ENCODE assay signal across 16 cellular contexts in genomic region chr1:229581485-229581884, GRCh38. TPM values are rescaled to one million over a fixed set of nuclear protein-coding genes. Genes with fewer than 3 reads are reported as not detected.
DNase-seq lines count a peak whose midpoint lies in the region; ATAC-seq, FAIRE-seq and TF ChIP-seq lines count a peak whose summit lies in the region.
"Had no signal": no experiment of that assay in that cellular context is flagged by ENCODE, and none has a peak within 500 bp of the region (broad histone marks: within the 10 kb centered on the region; RNA-seq: fewer than 3 reads in every experiment).

No MANE protein-coding gene starts in this region.

- H3K27ac ChIP-seq in K562 (ENCODE audit: extremely low read depth, low read depth, low read length) (no peak overlapping the region), HepG2 (ENCODE audit: extremely low read length, insufficient read depth, low read length) (no peak overlapping the region)

- no peak overlapping the region for H3K4me3 ChIP-seq in K562
- H3K4me3 ChIP-seq in HepG2 (replicated peaks in 1 of 3; ENCODE audit: insufficient read depth in 1 of 3, low read depth in 2 of 3, low read length in 3 of 3) = no peak overlapping the region
- H3K4me3 ChIP-seq: GM23338 had no signal

- H3K9me3 ChIP-seq in K562 (replicated peaks; ENCODE audit: control insufficient read depth, insufficient read depth, low read depth, low read length) = no peaks in the 10 kb centered on the region; the same call in 1 of the 2 replicates
- H3K9me3 ChIP-seq in HepG2 (ENCODE audit: low read length) = no peaks in the 10 kb centered on the region
- H3K9me3 ChIP-seq: Caco-2 had no signal

- POLR2A ChIA-PET in K562 (lab: Yijun Ruan, JAX) = interaction anchor here (2.2 kb wide), 1 partner anchor 23 kb away, joined by 6 read pairs; the partner anchor contains the start of gene ABCB10
- POLR2A ChIA-PET in HepG2 (lab: Yijun Ruan, JAX) = interaction anchor here (1.1 kb wide), 1 partner anchor 23 kb away, joined by 5 read pairs; the partner anchor contains the start of gene ABCB10

- in situ Hi-C loops in K562 (cut with MboI) = no loop called here
- in situ Hi-C loops in HepG2 (cut with HindIII; ENCODE audit: extremely low pct_ligation_motif_present, low pct_unique_long_range_greater_than_20kb) = no loop called here

- TF ChIP-seq CTCF in K562 (IDR thresholded peaks at IDR 0.05 in 2 of 3, conservative IDR thresholded peaks at IDR 0.05 in 1 of 3; ENCODE audit: insufficient read depth in 2 of 3, low read depth in 1 of 3, low read length in 3 of 3) (no peak), HepG2 (CRISPR knock-in tag; IDR thresholded peaks at IDR 0.05) (no peak)

- H3K79me2 ChIP-seq in K562 (ENCODE audit: control insufficient read depth, insufficient read depth, low read length) = no peaks in the 10 kb centered on the region
- no peaks in the 10 kb centered on the region for H3K79me2 ChIP-seq in HepG2 (ENCODE audit: insufficient read depth, low read length)

- ATAC-seq in K562 (no peak), HepG2 (no peak), HG03175 (IDR thresholded peaks at IDR 0.05; ENCODE audit: unreplicated experiment) (no peak), GM18502 (IDR thresholded peaks at IDR 0.05; ENCODE audit: poor library complexity, unreplicated experiment) (no peak)

- no peaks in the 10 kb centered on the region for H4K20me1 ChIP-seq in K562 (replicated peaks; ENCODE audit: control insufficient read depth, insufficient read depth, low read length)
- H4K20me1 ChIP-seq in HepG2 (ENCODE audit: insufficient read depth, low read length) = no peaks in the 10 kb centered on the region

- peaks cover 24 to 26% of the 10 kb centered on the region in 2 experiments for H3K27me3 ChIP-seq in K562 (ENCODE audit: control insufficient read depth in 2 of 2, insufficient read depth in 2 of 2, low read length in 2 of 2)
- no peaks in the 10 kb centered on the region; a peak in 1 of 5 replicates for H3K27me3 ChIP-seq in HepG2 (ENCODE audit: control insufficient read depth in 1 of 2, insufficient read depth in 2 of 2, low read length in 2 of 2)

- BruUV-seq in K562 (replicated peaks; lab: Mats Ljungman, UMichigan) (no TSS peak), HepG2 (replicated peaks; lab: Mats Ljungman, UMichigan) (no TSS peak)

- no peaks in the 10 kb centered on the region for H3K9me1 ChIP-seq in K562 (ENCODE audit: control insufficient read depth, insufficient read depth, low read length)

- peak; percentile 3 for FAIRE-seq in TTC549 (lab: Jason Lieb, UNC)
- no peak for FAIRE-seq in K562 (lab: Jason Lieb, UNC)
- no peak for FAIRE-seq in HepG2 (lab: Jason Lieb, UNC)
- no peak for FAIRE-seq in urothelium cell line (lab: Jason Lieb, UNC)
- FAIRE-seq: A204.1, D721Med, G401.6, GM12891, GM18507, H54 had no signal

- TF ChIP-seq RAD21 in K562 (CRISPR knock-in tag; conservative IDR thresholded peaks at IDR 0.05 in 1 of 2, IDR thresholded peaks at IDR 0.05 in 1 of 2) (no peak), HepG2 (CRISPR knock-in tag; IDR thresholded peaks at IDR 0.05) (no peak)

- WGBS in K562 (ENCODE audit: insufficient coverage, low coverage, missing lambda C conversion rate) = 25% methylated on average over 3 of the region's 3 CpGs
- WGBS in HepG2 (ENCODE audit: low lambda C conversion rate) = 51% methylated on average over 3 of the region's 3 CpGs

- CTCF ChIA-PET in K562 (lab: Yijun Ruan, JAX; ENCODE audit: low intra/inter-chr PET ratio) (no interaction called here), HepG2 (lab: Yijun Ruan, JAX; ENCODE audit: low intra/inter-chr PET ratio, low total read pairs) (no interaction called here)

- H3K4me2 ChIP-seq in K562 (ENCODE audit: insufficient read depth, low read length) (no peak overlapping the region), HepG2 (ENCODE audit: low read depth, low read length) (0 out of 2 replicates have a peak overlapping the region, but pooled peaks have one; percentile 81)
- H3K4me2 ChIP-seq: GM23338 had no signal

- H3K9ac ChIP-seq in K562 (ENCODE audit: insufficient read depth in 1 of 2, low read depth in 2 of 2, low read length in 2 of 2) = no peak overlapping the region
- no peak overlapping the region for H3K9ac ChIP-seq in HepG2 (ENCODE audit: insufficient read depth, low read depth, low read length)

- H3K4me1 ChIP-seq in K562 (replicated peaks in 1 of 2; ENCODE audit: control insufficient read depth in 2 of 2, insufficient read depth in 2 of 2, low read length in 2 of 2) (peaks cover 0 to 4% of the 10 kb centered on the region in 2 experiments; a peak in 2 of 5 replicates), HepG2 (ENCODE audit: insufficient read depth, low read length) (peaks cover 39% of the 10 kb centered on the region)

- H3K36me3 ChIP-seq in K562 (ENCODE audit: control insufficient read depth, insufficient read depth, low read length) (no peaks in the 10 kb centered on the region), HepG2 (replicated peaks in 1 of 2; ENCODE audit: control insufficient read depth in 1 of 2, insufficient read depth in 2 of 2, low read length in 2 of 2) (no peaks in the 10 kb centered on the region)

- no peak for DNase-seq in K562 (ENCODE audit: extremely low read depth in 1 of 4, low spot score in 3 of 4)
- DNase-seq in HepG2 (ENCODE audit: low spot score) = no peak
- DNase-seq in urothelium cell line (ENCODE audit: low spot score) = no peak
- no peak for DNase-seq in NAMALWA (ENCODE audit: low spot score)
- DNase-seq: Caco-2; CD4-positive, alpha-beta T cell had no signal

- intact Hi-C loops in K562 (cut with micrococcal nuclease) = no loop called here
- intact Hi-C loops in HepG2 (cut with micrococcal nuclease; ENCODE audit: unreplicated experiment) = no loop called here

- H2AFZ ChIP-seq in K562 (ENCODE audit: low read depth, low read length) = no peak overlapping the region
- no peak overlapping the region for H2AFZ ChIP-seq in HepG2 (ENCODE audit: low read length)

- TF ChIP-seq POLR2A in K562 (conservative IDR thresholded peaks at IDR 0.05) = no peak
- no peak for TF ChIP-seq POLR2A in HepG2 (IDR thresholded peaks at IDR 0.05; ENCODE audit: insufficient read depth in 1 of 2, low read depth in 2 of 2, low read length in 2 of 2)

- TF ChIP-seq EP300 in K562 (IDR thresholded peaks at IDR 0.05; ENCODE audit: low read length) (no peak), HepG2 (IDR thresholded peaks at IDR 0.05; ENCODE audit: low read depth in 2 of 2, low read length in 2 of 2) (no peak), HepG2 (CRISPR knock-in tag; IDR thresholded peaks at IDR 0.05; ENCODE audit: borderline replicate concordance) (no peak)

RNA-seq across cellular contexts. Expression of gene ABCB10, which starts 23.0 kb away (rescaled TPM):
- total RNA-seq in K562 (2011; cell fraction: chromatin; rRNA removed; ENCODE audit: low replicate concordance) = 34.9 and 56.2 TPM in 2 replicates
- 31.7 and 39.6 TPM in 2 replicates for total RNA-seq in K562 (2011; cell fraction: nucleolus; rRNA removed)
- total RNA-seq in K562 (2011; cell fraction: nucleoplasm; rRNA removed) = 41.7 and 45.0 TPM in 2 replicates
- total RNA-seq in K562 (2014; rRNA removed) (42.2 and 46.7 TPM in 2 replicates), K562 (2014; rRNA removed; fragmentation: Illumina TruSeq; extraction: Trizol) (54.8 and 59.3 TPM in 2 replicates), K562 (2015; rRNA removed; fragmentation: Illumina TruSeq; extraction: Trizol) (27.4 and 28.5 TPM in 2 replicates), K562 (2021) (51.8 and 53.6 TPM in 2 replicates), HepG2 (2016; rRNA removed; fragmentation: Illumina TruSeq; extraction: Trizol) (20.1 and 28.9 TPM in 2 replicates)
- polyA plus RNA-seq in K562 (2011; rRNA removed) (43.2 and 45.8 TPM in 2 replicates), K562 (2014; fragmentation: Illumina TruSeq; extraction: Trizol) (32.5 and 36.4 TPM in 2 replicates), K562 (2014; fragmentation: Nextera tagmentation; extraction: Ambion mirVana) (10 to 100 TPM; 12.4 to 16.5 TPM), K562 (2014; rRNA removed) (29.1 and 29.3 TPM in 2 replicates), HepG2 (2011; rRNA removed) (11.2 and 11.9 TPM in 2 replicates)
- 26.1 and 31.2 TPM in 2 replicates for polyA plus RNA-seq in K562 (2011; cell fraction: cytosol; rRNA removed)
- polyA plus RNA-seq in K562 (2011; cell fraction: nucleus; rRNA removed) = 30.7 and 38.2 TPM in 2 replicates
- polyA plus RNA-seq in K562 (2012) = 20.0 and 24.2 TPM in 2 replicates
- polyA minus RNA-seq in K562 (2011; rRNA and poly(A)+ RNA removed) = 56.6 and 57.1 TPM in 2 replicates
- 28.7 and 38.4 TPM in 2 replicates for polyA minus RNA-seq in K562 (2011; cell fraction: cytosol; rRNA and poly(A)+ RNA removed)
- 13.1 and 24.0 TPM in 2 replicates for polyA minus RNA-seq in K562 (2011; cell fraction: nucleus; rRNA and poly(A)+ RNA removed)
- total RNA-seq in HepG2 (2016; cell fraction: cytosol; rRNA removed; fragmentation: Illumina TruSeq; extraction: Trizol; ENCODE audit: low read depth) = 4.5 and 5.0 TPM in 2 replicates
- 18.7 and 27.5 TPM in 2 replicates for total RNA-seq in HepG2 (2016; cell fraction: insoluble cytoplasmic fraction; rRNA removed; fragmentation: Illumina TruSeq; extraction: Trizol)
- 11.6 and 14.5 TPM in 2 replicates for total RNA-seq in HepG2 (2016; cell fraction: membrane; rRNA removed; fragmentation: Illumina TruSeq; extraction: Trizol)
- 25.6 and 28.6 TPM in 2 replicates for total RNA-seq in HepG2 (2016; cell fraction: nucleus; rRNA removed; fragmentation: Illumina TruSeq; extraction: Trizol)
- 7.5 and 9.3 TPM in 2 replicates for polyA plus RNA-seq in HepG2 (2011; cell fraction: cytosol; rRNA removed)
- 5.5 and 7.1 TPM in 2 replicates for polyA plus RNA-seq in HepG2 (2011; cell fraction: nucleus; rRNA removed)
- 11.7 and 14.5 TPM in 2 replicates for polyA plus RNA-seq in HepG2 (2012)
- polyA plus RNA-seq in HepG2 (2016; cell fraction: cytosol; fragmentation: Illumina TruSeq; extraction: Trizol; ENCODE audit: low read depth) = 2.3 and 2.6 TPM in 2 replicates
- polyA plus RNA-seq in HepG2 (2016; cell fraction: insoluble cytoplasmic fraction; fragmentation: Illumina TruSeq; extraction: Trizol; ENCODE audit: low read depth) = 19.6 and 20.3 TPM in 2 replicates
- 6.7 and 7.3 TPM in 2 replicates for polyA plus RNA-seq in HepG2 (2016; cell fraction: membrane; fragmentation: Illumina TruSeq; extraction: Trizol; ENCODE audit: low read depth)
- 33.1 and 36.0 TPM in 2 replicates for polyA plus RNA-seq in HepG2 (2016; cell fraction: nucleus; fragmentation: Illumina TruSeq; extraction: Trizol; ENCODE audit: insufficient read depth, low read depth)
- polyA minus RNA-seq in HepG2 (2011; rRNA and poly(A)+ RNA removed; ENCODE audit: low replicate concordance) = 23.0 and 26.7 TPM in 2 replicates
- 11.3 and 12.5 TPM in 2 replicates for polyA minus RNA-seq in HepG2 (2011; cell fraction: cytosol; rRNA and poly(A)+ RNA removed)
- 9.3 and 9.6 TPM in 2 replicates for polyA minus RNA-seq in HepG2 (2011; cell fraction: nucleus; rRNA and poly(A)+ RNA removed)

RNA-seq across cellular contexts. Expression of gene TAF5L, which starts 44.4 kb away (rescaled TPM):
- total RNA-seq in K562 (2011; cell fraction: chromatin; rRNA removed; ENCODE audit: low replicate concordance) = 30.3 and 33.2 TPM in 2 replicates
- total RNA-seq in K562 (2011; cell fraction: nucleolus; rRNA removed) = 21.0 and 33.4 TPM in 2 replicates
- 30.2 and 34.2 TPM in 2 replicates for total RNA-seq in K562 (2011; cell fraction: nucleoplasm; rRNA removed)
- total RNA-seq in K562 (2014; rRNA removed) (19.3 and 22.1 TPM in 2 replicates), K562 (2014; rRNA removed; fragmentation: Illumina TruSeq; extraction: Trizol) (23.3 and 23.7 TPM in 2 replicates), K562 (2015; rRNA removed; fragmentation: Illumina TruSeq; extraction: Trizol) (23.8 and 25.9 TPM in 2 replicates), K562 (2021) (26.2 and 28.0 TPM in 2 replicates), HepG2 (2016; rRNA removed; fragmentation: Illumina TruSeq; extraction: Trizol) (16.8 and 18.2 TPM in 2 replicates)
- polyA plus RNA-seq in K562 (2011; rRNA removed) (27.6 and 34.2 TPM in 2 replicates), K562 (2014; fragmentation: Illumina TruSeq; extraction: Trizol) (32.5 and 33.6 TPM in 2 replicates), K562 (2014; fragmentation: Nextera tagmentation; extraction: Ambion mirVana) (1 to 10 TPM; 2.2 to 3.2 TPM), K562 (2014; rRNA removed) (23.2 and 27.0 TPM in 2 replicates), HepG2 (2011; rRNA removed) (10.8 and 12.2 TPM in 2 replicates)
- 29.7 and 32.1 TPM in 2 replicates for polyA plus RNA-seq in K562 (2011; cell fraction: cytosol; rRNA removed)
- polyA plus RNA-seq in K562 (2011; cell fraction: nucleus; rRNA removed) = 25.3 and 33.4 TPM in 2 replicates
- polyA plus RNA-seq in K562 (2012) = 17.4 and 22.2 TPM in 2 replicates
- polyA minus RNA-seq in K562 (2011; rRNA and poly(A)+ RNA removed) = 34.4 and 42.9 TPM in 2 replicates
- polyA minus RNA-seq in K562 (2011; cell fraction: cytosol; rRNA and poly(A)+ RNA removed) = 17.0 and 20.6 TPM in 2 replicates
- polyA minus RNA-seq in K562 (2011; cell fraction: nucleus; rRNA and poly(A)+ RNA removed) = 16.3 and 17.8 TPM in 2 replicates
- total RNA-seq in HepG2 (2016; cell fraction: cytosol; rRNA removed; fragmentation: Illumina TruSeq; extraction: Trizol; ENCODE audit: low read depth) = 3.1 and 3.3 TPM in 2 replicates
- total RNA-seq in HepG2 (2016; cell fraction: insoluble cytoplasmic fraction; rRNA removed; fragmentation: Illumina TruSeq; extraction: Trizol) = 16.0 and 19.8 TPM in 2 replicates
- total RNA-seq in HepG2 (2016; cell fraction: membrane; rRNA removed; fragmentation: Illumina TruSeq; extraction: Trizol) = 15.0 and 16.4 TPM in 2 replicates
- total RNA-seq in HepG2 (2016; cell fraction: nucleus; rRNA removed; fragmentation: Illumina TruSeq; extraction: Trizol) = 14.5 and 15.1 TPM in 2 replicates
- 9.5 and 9.7 TPM in 2 replicates for polyA plus RNA-seq in HepG2 (2011; cell fraction: cytosol; rRNA removed)
- polyA plus RNA-seq in HepG2 (2011; cell fraction: nucleus; rRNA removed) = 8.8 and 12.5 TPM in 2 replicates
- polyA plus RNA-seq in HepG2 (2012) = 7.0 and 7.1 TPM in 2 replicates
- polyA plus RNA-seq in HepG2 (2016; cell fraction: cytosol; fragmentation: Illumina TruSeq; extraction: Trizol; ENCODE audit: low read depth) = 2.1 and 3.0 TPM in 2 replicates
- 15.3 and 17.3 TPM in 2 replicates for polyA plus RNA-seq in HepG2 (2016; cell fraction: insoluble cytoplasmic fraction; fragmentation: Illumina TruSeq; extraction: Trizol; ENCODE audit: low read depth)
- 9.5 and 9.9 TPM in 2 replicates for polyA plus RNA-seq in HepG2 (2016; cell fraction: membrane; fragmentation: Illumina TruSeq; extraction: Trizol; ENCODE audit: low read depth)
- 18.4 and 20.6 TPM in 2 replicates for polyA plus RNA-seq in HepG2 (2016; cell fraction: nucleus; fragmentation: Illumina TruSeq; extraction: Trizol; ENCODE audit: insufficient read depth, low read depth)
- 27.2 and 62.1 TPM in 2 replicates for polyA minus RNA-seq in HepG2 (2011; rRNA and poly(A)+ RNA removed; ENCODE audit: low replicate concordance)
- polyA minus RNA-seq in HepG2 (2011; cell fraction: cytosol; rRNA and poly(A)+ RNA removed) = 7.0 and 7.6 TPM in 2 replicates
- polyA minus RNA-seq in HepG2 (2011; cell fraction: nucleus; rRNA and poly(A)+ RNA removed) = 19.6 and 22.8 TPM in 2 replicates

RNA-seq across cellular contexts. Expression of gene URB2, which starts 44.6 kb away (rescaled TPM):
- 69.7 and 74.5 TPM in 2 replicates for total RNA-seq in K562 (2011; cell fraction: chromatin; rRNA removed; ENCODE audit: low replicate concordance)
- total RNA-seq in K562 (2011; cell fraction: nucleolus; rRNA removed) = 45.5 and 48.0 TPM in 2 replicates
- total RNA-seq in K562 (2011; cell fraction: nucleoplasm; rRNA removed) = 44.4 and 45.0 TPM in 2 replicates
- total RNA-seq in K562 (2014; rRNA removed) (21.3 and 25.6 TPM in 2 replicates), K562 (2014; rRNA removed; fragmentation: Illumina TruSeq; extraction: Trizol) (23.2 and 25.2 TPM in 2 replicates), K562 (2015; rRNA removed; fragmentation: Illumina TruSeq; extraction: Trizol) (28.0 and 28.3 TPM in 2 replicates), K562 (2021) (27.6 and 31.3 TPM in 2 replicates), HepG2 (2016; rRNA removed; fragmentation: Illumina TruSeq; extraction: Trizol) (17.6 and 17.9 TPM in 2 replicates)
- polyA plus RNA-seq in K562 (2011; rRNA removed) (15.0 and 19.0 TPM in 2 replicates), K562 (2014; fragmentation: Illumina TruSeq; extraction: Trizol) (17.9 and 18.3 TPM in 2 replicates), K562 (2014; fragmentation: Nextera tagmentation; extraction: Ambion mirVana) (1 to 10 TPM; 2.8 to 3.8 TPM), K562 (2014; rRNA removed) (12.9 and 14.7 TPM in 2 replicates), HepG2 (2011; rRNA removed) (3.9 and 4.0 TPM in 2 replicates)
- polyA plus RNA-seq in K562 (2011; cell fraction: cytosol; rRNA removed) = 13.4 and 16.4 TPM in 2 replicates
- polyA plus RNA-seq in K562 (2011; cell fraction: nucleus; rRNA removed) = 19.1 and 24.7 TPM in 2 replicates
- polyA plus RNA-seq in K562 (2012) = 6.8 and 14.3 TPM in 2 replicates
- 41.7 and 50.1 TPM in 2 replicates for polyA minus RNA-seq in K562 (2011; rRNA and poly(A)+ RNA removed)
- 18.9 and 26.2 TPM in 2 replicates for polyA minus RNA-seq in K562 (2011; cell fraction: cytosol; rRNA and poly(A)+ RNA removed)
- 30.6 and 33.9 TPM in 2 replicates for polyA minus RNA-seq in K562 (2011; cell fraction: nucleus; rRNA and poly(A)+ RNA removed)
- total RNA-seq in HepG2 (2016; cell fraction: cytosol; rRNA removed; fragmentation: Illumina TruSeq; extraction: Trizol; ENCODE audit: low read depth) = 1.1 and 1.6 TPM in 2 replicates
- 17.2 and 17.6 TPM in 2 replicates for total RNA-seq in HepG2 (2016; cell fraction: insoluble cytoplasmic fraction; rRNA removed; fragmentation: Illumina TruSeq; extraction: Trizol)
- 4.1 and 4.2 TPM in 2 replicates for total RNA-seq in HepG2 (2016; cell fraction: membrane; rRNA removed; fragmentation: Illumina TruSeq; extraction: Trizol)
- 18.1 and 23.3 TPM in 2 replicates for total RNA-seq in HepG2 (2016; cell fraction: nucleus; rRNA removed; fragmentation: Illumina TruSeq; extraction: Trizol)
- polyA plus RNA-seq in HepG2 (2011; cell fraction: cytosol; rRNA removed) = 3.3 and 4.5 TPM in 2 replicates
- polyA plus RNA-seq in HepG2 (2011; cell fraction: nucleus; rRNA removed) = 5.7 and 6.2 TPM in 2 replicates
- polyA plus RNA-seq in HepG2 (2012) = 4.1 and 5.4 TPM in 2 replicates
- polyA plus RNA-seq in HepG2 (2016; cell fraction: cytosol; fragmentation: Illumina TruSeq; extraction: Trizol; ENCODE audit: low read depth) = 0.28 and 0.29 TPM in 2 replicates
- 8.1 and 9.3 TPM in 2 replicates for polyA plus RNA-seq in HepG2 (2016; cell fraction: insoluble cytoplasmic fraction; fragmentation: Illumina TruSeq; extraction: Trizol; ENCODE audit: low read depth)
- 0.63 and 0.86 TPM in 2 replicates for polyA plus RNA-seq in HepG2 (2016; cell fraction: membrane; fragmentation: Illumina TruSeq; extraction: Trizol; ENCODE audit: low read depth)
- 15.0 and 20.4 TPM in 2 replicates for polyA plus RNA-seq in HepG2 (2016; cell fraction: nucleus; fragmentation: Illumina TruSeq; extraction: Trizol; ENCODE audit: insufficient read depth, low read depth)
- polyA minus RNA-seq in HepG2 (2011; rRNA and poly(A)+ RNA removed; ENCODE audit: low replicate concordance) = 21.0 and 54.3 TPM in 2 replicates
- polyA minus RNA-seq in HepG2 (2011; cell fraction: cytosol; rRNA and poly(A)+ RNA removed) = 5.5 and 8.0 TPM in 2 replicates
- polyA minus RNA-seq in HepG2 (2011; cell fraction: nucleus; rRNA and poly(A)+ RNA removed) = 20.3 and 25.4 TPM in 2 replicates
